ENCODE assay signal across 20 cellular contexts in genomic region chr5:31981361-31981955, GRCh38.
A peak's percentile ranks its signal among the peaks of the same experiment; 100 is the strongest.
DNase-seq lines count a peak whose midpoint lies in the region; ATAC-seq, FAIRE-seq and TF ChIP-seq lines count a peak whose summit lies in the region.
"Had no signal": no experiment of that assay in that cellular context is flagged by ENCODE, and none has a peak within 500 bp of the region (broad histone marks: within the 10 kb centered on the region; RNA-seq: fewer than 3 reads in every experiment).

No MANE protein-coding gene starts in this region.

- H3K4ac ChIP-seq in H1 (replicated peaks; ENCODE audit: insufficient read length, low read depth, low read length), result no peak overlapping the region

- no peak overlapping the region; the same call in 1 of the 2 replicates for H2AK5ac ChIP-seq in H1 (ENCODE audit: low read depth, low read length)

- peaks cover 37% of the 10 kb centered on the region for H3K4me1 Mint-ChIP-seq in mesothelial cell of epicardium
- H3K4me1 Mint-ChIP-seq in activated naive CD4-positive, alpha-beta T cell treated with anti-CD3 and anti-CD28 coated beads for 36 hours (ENCODE audit: low read depth), result no peaks in the 10 kb centered on the region
- H3K4me1 Mint-ChIP-seq: CD4-positive, CD25-positive, alpha-beta regulatory T cell; IgD-negative memory B cell had no signal

- H3K4me3 Mint-ChIP-seq in mesothelial cell of epicardium, result no peak overlapping the region
- no peak overlapping the region for H3K4me3 Mint-ChIP-seq in activated naive CD4-positive, alpha-beta T cell treated with anti-CD3 and anti-CD28 coated beads for 36 hours
- H3K4me3 Mint-ChIP-seq: CD4-positive, CD25-positive, alpha-beta regulatory T cell; HFFc6 had no signal

- no peaks in the 10 kb centered on the region for H3K79me1 ChIP-seq in H1 (ENCODE audit: low read depth, low read length)

- H3K9me3 ChIP-seq in H1 (ENCODE audit: insufficient read depth in 2 of 2, low read depth in 1 of 2, low read length in 1 of 2), result no peaks in the 10 kb centered on the region
- H3K9me3 ChIP-seq: HAP-1 had no signal

- no peak overlapping the region for H3K4me3 ChIP-seq in H1 (ENCODE audit: extremely low read depth in 1 of 4, insufficient read depth in 2 of 4, low read depth in 3 of 4, low read length in 4 of 4)
- H3K4me3 ChIP-seq: BLaER1 treated with 17β-estradiol and CSF1 and Interleukin-3, amounts not matched to agents 10 nM and 100 nM; HAP-1 had no signal

- H3K36me3 Mint-ChIP-seq in mesothelial cell of epicardium, result peaks cover 3% of the 10 kb centered on the region
- no peaks in the 10 kb centered on the region for H3K36me3 Mint-ChIP-seq in activated naive CD4-positive, alpha-beta T cell treated with anti-CD3 and anti-CD28 coated beads for 36 hours (ENCODE audit: low read depth)
- H3K36me3 Mint-ChIP-seq: CD4-positive, CD25-positive, alpha-beta regulatory T cell; IgD-negative memory B cell had no signal

- no peak for ATAC-seq in GM19455 (IDR thresholded peaks at IDR 0.05; ENCODE audit: unreplicated experiment)

- no peak overlapping the region for H3K27ac ChIP-seq in H1 (ENCODE audit: low read depth, low read length)
- H3K27ac ChIP-seq: BLaER1 treated with 17β-estradiol and CSF1 and Interleukin-3, amounts not matched to agents 10 nM and 100 nM had no signal

- H3K9me3 Mint-ChIP-seq in mesothelial cell of epicardium, result no peaks in the 10 kb centered on the region
- no peaks in the 10 kb centered on the region for H3K9me3 Mint-ChIP-seq in activated naive CD4-positive, alpha-beta T cell treated with anti-CD3 and anti-CD28 coated beads for 36 hours
- H3K9me3 Mint-ChIP-seq: CD4-positive, CD25-positive, alpha-beta regulatory T cell; HFFc6; IgD-negative memory B cell had no signal

- no peak overlapping the region for H4K91ac ChIP-seq in H1 (replicated peaks; ENCODE audit: insufficient read length, low read length)

- FAIRE-seq in HTR-8/SVneo (lab: Jason Lieb, UNC) (peak; percentile 9), H1 (lab: Jason Lieb, UNC) (no peak)
- FAIRE-seq: G401.6, GM12891 had no signal

- H3K27ac Mint-ChIP-seq in mesothelial cell of epicardium, result peak overlapping the region; percentile 44
- H3K27ac Mint-ChIP-seq in activated naive CD4-positive, alpha-beta T cell treated with anti-CD3 and anti-CD28 coated beads for 36 hours, result no peak overlapping the region
- H3K27ac Mint-ChIP-seq: CD4-positive, CD25-positive, alpha-beta regulatory T cell; HFFc6; IgD-negative memory B cell had no signal

- H2BK5ac ChIP-seq in H1 (ENCODE audit: low read depth, low read length), result no peak overlapping the region

- H3K23ac ChIP-seq in H1 (ENCODE audit: insufficient read length), result no peak overlapping the region

- 90% methylated on average over 7 of the region's 7 CpGs; no CpG with 5 or more reads in 1 of the 2 experiments for WGBS in H1 (ENCODE audit: extremely low coverage in 1 of 2, insufficient coverage in 1 of 2, insufficient read length in 1 of 2, insufficient replicate concordance in 2 of 2, low coverage in 1 of 2, low lambda C conversion rate in 2 of 2, missing lambda C conversion rate in 1 of 2), 2 experiments

- H4K20me1 ChIP-seq in H1 (replicated peaks in 1 of 2; ENCODE audit: control insufficient read depth in 1 of 2, insufficient read depth in 2 of 2, low read length in 2 of 2), result no peaks in the 10 kb centered on the region
- H4K20me1 ChIP-seq: BLaER1 treated with 17β-estradiol and CSF1 and Interleukin-3, amounts not matched to agents 10 nM and 100 nM had no signal

- H4K8ac ChIP-seq in H1 (ENCODE audit: extremely low read depth, insufficient read depth, low read length), result no peak overlapping the region

- no peaks in the 10 kb centered on the region for H3K27me3 Mint-ChIP-seq in mesothelial cell of epicardium (ENCODE audit: low read depth)
- no peaks in the 10 kb centered on the region for H3K27me3 Mint-ChIP-seq in activated naive CD4-positive, alpha-beta T cell treated with anti-CD3 and anti-CD28 coated beads for 36 hours (ENCODE audit: low read depth)
- H3K27me3 Mint-ChIP-seq: CD4-positive, CD25-positive, alpha-beta regulatory T cell; IgD-negative memory B cell had no signal

- H3K56ac ChIP-seq in H1 (replicated peaks; ENCODE audit: insufficient read length, low read depth, low read length), result no peak overlapping the region

- TF ChIP-seq CTCF in H1 (IDR thresholded peaks at IDR 0.05; ENCODE audit: control extremely low read depth in 1 of 3, insufficient read depth in 1 of 3, low read depth in 1 of 3, low read length in 3 of 3) (no peak), mesothelial cell of epicardium (IDR thresholded peaks at IDR 0.05; ENCODE audit: unreplicated experiment) (no peak)

- no peak overlapping the region for H3K9ac ChIP-seq in H1 (replicated peaks in 1 of 4; ENCODE audit: extremely low read depth in 1 of 4, low read depth in 3 of 4, low read length in 3 of 4)
- H3K9ac ChIP-seq: BLaER1 treated with 17β-estradiol and CSF1 and Interleukin-3, amounts not matched to agents 10 nM and 100 nM had no signal

- H2BK20ac ChIP-seq in H1 (ENCODE audit: low read length), result 0 out of 2 replicates have a peak overlapping the region, but pooled peaks have one; percentile 34

- POLR2A ChIA-PET in H1 (lab: Charles Lee; ENCODE audit: partially characterized antibody), result interaction anchor here (1.1 kb wide), 1 partner anchor 12 kb away, joined by 3 read pairs; no protein-coding TSS in a partner anchor

- TF ChIP-seq EP300 in H1 (IDR thresholded peaks at IDR 0.05; ENCODE audit: borderline replicate concordance in 1 of 2, low read depth in 2 of 2, low read length in 2 of 2), result no peak

- H3K79me2 ChIP-seq in H1 (ENCODE audit: control insufficient read depth in 1 of 2, insufficient read depth in 2 of 2, low read length in 2 of 2), result no peaks in the 10 kb centered on the region

- no peak for TF ChIP-seq RAD21 in H1 (IDR thresholded peaks at IDR 0.05 in 1 of 2, conservative IDR thresholded peaks at IDR 0.05 in 1 of 2; ENCODE audit: low read depth in 2 of 2, low read length in 2 of 2)

- no peak overlapping the region for H3K14ac ChIP-seq in H1 (ENCODE audit: insufficient read length)

- H2BK12ac ChIP-seq in H1 (ENCODE audit: low read depth, low read length), result no peak overlapping the region

- DNase-seq in NCI-H2171 treated with DMSO at 0.1 percent for 48 hours (lab: John Stamatoyannopoulos, UW) (peak; percentile 63), NCI-H2171 (lab: John Stamatoyannopoulos, UW) (no peak), HTR-8/SVneo (ENCODE audit: insufficient read length, low spot score) (no peak), H1 (ENCODE audit: low read depth in 1 of 2, low spot score in 2 of 2) (no peak), mesothelial cell of epicardium (ENCODE audit: low spot score in 2 of 2, unreplicated experiment in 2 of 2) (no peak)
- DNase-seq in activated CD4-positive, alpha-beta T cell treated with anti-CD3 and anti-CD28 coated beads, Interleukin-2, amount 50 U/mL, for 1 hour, result no peak
- no peak for DNase-seq in activated naive CD4-positive, alpha-beta T cell treated with anti-CD3 and anti-CD28 coated beads for 36 hours
- DNase-seq: 8988T; AML-193; Calu3; CD4-positive, CD25-positive, alpha-beta regulatory T cell; DMS 273 treated with DMSO at 0.1 percent for 48 hours; GOT3; HFFc6 had no signal

- no peak overlapping the region for H2BK15ac ChIP-seq in H1 (ENCODE audit: low read length)

- no peak overlapping the region for H3K18ac ChIP-seq in H1 (ENCODE audit: extremely low read depth, low read length)

- CTCF ChIA-PET in H1 (lab: Charles Lee; ENCODE audit: partially characterized antibody), result interaction anchor here (0.8 kb wide), 1 partner anchor 9 kb away, joined by 3 read pairs; no protein-coding TSS in a partner anchor
- CTCF ChIA-PET in activated naive CD4-positive, alpha-beta T cell treated with anti-CD3 and anti-CD28 coated beads for 36 hours (lab: Charles Lee), result no interaction called here

- intact Hi-C loops in activated naive CD4-positive, alpha-beta T cell treated with anti-CD3 and anti-CD28 coated beads for 36 hours (cut with micrococcal nuclease), result no loop called here

- H3K23me2 ChIP-seq in H1 (ENCODE audit: low read depth, low read length), result no peaks in the 10 kb centered on the region

- H2AFZ ChIP-seq in H1 (ENCODE audit: low read length), result no peak overlapping the region

- H3K27me3 ChIP-seq in H1 (replicated peaks in 1 of 4; ENCODE audit: control insufficient read depth in 3 of 4, extremely low read depth in 1 of 4, insufficient read depth in 3 of 4, low read length in 3 of 4), result no peaks in the 10 kb centered on the region
- H3K27me3 ChIP-seq: BLaER1 treated with 17β-estradiol and CSF1 and Interleukin-3, amounts not matched to agents 10 nM and 100 nM had no signal

- H4K5ac ChIP-seq in H1 (ENCODE audit: insufficient read length, low read depth, low read length), result no peak overlapping the region

- TF ChIP-seq POLR2A in H1 (IDR thresholded peaks at IDR 0.05; ENCODE audit: control extremely low read depth in 1 of 2, low read depth in 2 of 2, low read length in 2 of 2), result no peak

- no peak overlapping the region for H2BK120ac ChIP-seq in H1 (replicated peaks; ENCODE audit: low read depth, low read length)

- peaks cover 0 to 3% (median 0%) of the 10 kb centered on the region in 4 experiments; a peak in 1 of 7 replicates for H3K4me1 ChIP-seq in H1 (replicated peaks in 1 of 4; ENCODE audit: control insufficient read depth in 3 of 4, insufficient read depth in 4 of 4, low read length in 3 of 4)
- H3K4me1 ChIP-seq: BLaER1 treated with 17β-estradiol and CSF1 and Interleukin-3, amounts not matched to agents 10 nM and 100 nM had no signal

- H3K4me2 ChIP-seq in H1 (ENCODE audit: insufficient read depth in 1 of 2, low read depth in 2 of 2, low read length in 2 of 2), result no peak overlapping the region
- H3K4me2 ChIP-seq: BLaER1 treated with 17β-estradiol and CSF1 and Interleukin-3, amounts not matched to agents 10 nM and 100 nM had no signal

- no peaks in the 10 kb centered on the region for H3K36me3 ChIP-seq in H1 (ENCODE audit: control insufficient read depth in 2 of 4, insufficient read depth in 4 of 4, low read length in 3 of 4)
- H3K36me3 ChIP-seq: BLaER1 treated with 17β-estradiol and CSF1 and Interleukin-3, amounts not matched to agents 10 nM and 100 nM; HAP-1 had no signal

TF ChIP-seq in H1, 55 proteins besides CTCF, POLR2A, EP300 and RAD21 (continues in another document):
- TF ChIP-seq ZNF274 (IDR thresholded peaks at IDR 0.05; ENCODE audit: borderline replicate concordance, extremely low read depth, low read length) (no peak), NRF1 (IDR thresholded peaks at IDR 0.05; ENCODE audit: low read depth, low read length) (no peak), RNF2 (IDR thresholded peaks at IDR 0.05; ENCODE audit: borderline replicate concordance, low read depth, low read length, missing control alignments, poor library complexity, severe bottlenecking) (no peak), SUZ12 (IDR thresholded peaks at IDR 0.05; ENCODE audit: low read length) (no peak), ASH2L (IDR thresholded peaks at IDR 0.05; ENCODE audit: low read length) (no peak), SIN3A (conservative IDR thresholded peaks at IDR 0.05 in 1 of 2, IDR thresholded peaks at IDR 0.05 in 1 of 2; ENCODE audit: low read depth in 1 of 2, low read length in 2 of 2) (no peak), CREB1 (IDR thresholded peaks at IDR 0.05) (no peak), SIX5 (IDR thresholded peaks at IDR 0.05; ENCODE audit: low read depth, low read length) (no peak), SP2 (IDR thresholded peaks at IDR 0.05; ENCODE audit: low read length) (no peak), BACH1 (IDR thresholded peaks at IDR 0.05; ENCODE audit: low read length) (no peak), SIRT6 (IDR thresholded peaks at IDR 0.05; ENCODE audit: low read length) (no peak)
